1 cellular context compared by ENCODE assay signal in the genomic region with DNA sequence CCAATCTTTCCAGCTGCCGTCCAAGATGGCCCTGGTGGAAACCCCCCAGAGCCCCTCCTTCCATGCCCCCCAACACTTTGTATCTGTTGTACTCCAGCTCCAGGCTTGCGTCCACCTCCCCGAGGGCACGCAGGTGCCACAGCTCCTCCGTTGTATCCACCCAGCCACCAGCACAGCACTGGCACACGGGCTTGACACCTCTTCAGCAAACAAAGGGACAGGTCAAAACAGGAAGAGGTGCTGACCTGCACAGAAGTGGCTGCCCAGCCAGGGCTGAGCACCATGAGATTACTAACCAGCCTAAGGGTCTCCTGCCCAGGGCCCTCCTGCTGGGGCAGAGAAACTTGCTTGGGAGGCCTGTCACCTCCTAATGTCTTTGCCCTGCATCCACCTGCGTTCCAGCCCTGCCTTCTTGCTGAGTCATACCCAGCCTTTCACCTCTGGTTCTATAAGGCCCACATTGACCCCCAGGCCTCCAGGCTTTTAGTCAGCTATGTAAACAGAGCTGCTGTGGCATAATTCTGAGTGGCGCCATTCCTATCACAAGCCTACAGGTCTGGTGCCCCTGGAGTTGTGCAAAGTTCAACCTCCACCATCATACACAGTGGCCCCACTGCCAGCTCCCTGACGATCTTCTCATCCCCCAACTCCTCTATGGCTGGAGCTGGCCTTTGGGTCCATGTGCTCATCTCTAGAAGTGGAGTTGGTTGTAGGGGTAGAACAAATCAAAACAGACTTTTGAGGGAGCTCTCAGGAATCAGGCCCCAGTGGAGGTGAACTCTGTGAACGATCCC.
TF ChIP-seq lines count a peak whose summit lies in the region.

No MANE protein-coding gene starts in this region.

TF ChIP-seq in HepG2, 621 proteins besides CTCF, POLR2A, EP300 and RAD21 (continued from another document and continues in another):
- TF ChIP-seq ZNF281 (CRISPR knock-in tag; IDR thresholded peaks at IDR 0.05; ENCODE audit: borderline replicate concordance) (peak; percentile 83), ZNF44 (CRISPR knock-in tag; IDR thresholded peaks at IDR 0.05) (no peak), ZNF468 (CRISPR knock-in tag; IDR thresholded peaks at IDR 0.05) (no peak), ZNF10 (CRISPR knock-in tag; IDR thresholded peaks at IDR 0.05; ENCODE audit: borderline replicate concordance, low read depth) (no peak), ZNF7 (CRISPR knock-in tag; IDR thresholded peaks at IDR 0.05) (no peak; the same call in 1 of the 2 replicates), ZNF639 (CRISPR knock-in tag; conservative IDR thresholded peaks at IDR 0.05) (no peak), ZNF546 (CRISPR knock-in tag; conservative IDR thresholded peaks at IDR 0.05) (no peak), HMGXB3 (CRISPR knock-in tag; IDR thresholded peaks at IDR 0.05; ENCODE audit: borderline replicate concordance) (peak; percentile 85), ZNF484 (CRISPR knock-in tag; IDR thresholded peaks at IDR 0.05; ENCODE audit: borderline replicate concordance, low read depth) (no peak), KLF6 (CRISPR knock-in tag; IDR thresholded peaks at IDR 0.05) (peak; percentile 59; the same call in 1 of the 2 replicates), SNAPC4 (CRISPR knock-in tag; IDR thresholded peaks at IDR 0.05) (no peak), ZNF383 (CRISPR knock-in tag; IDR thresholded peaks at IDR 0.05; ENCODE audit: borderline replicate concordance) (0 out of 2 replicates have a peak, but pooled peaks have one; percentile 71), NR2C2 (CRISPR knock-in tag; IDR thresholded peaks at IDR 0.05; ENCODE audit: borderline replicate concordance) (peak; percentile 92), PRPF4 (IDR thresholded peaks at IDR 0.05; ENCODE audit: low read depth, low read length, poor library complexity, severe bottlenecking) (no peak), ZNF260 (CRISPR knock-in tag; IDR thresholded peaks at IDR 0.05; ENCODE audit: borderline replicate concordance, low read depth) (no peak), PATZ1 (CRISPR knock-in tag; IDR thresholded peaks at IDR 0.05) (peak; percentile 97), GPN1 (CRISPR knock-in tag; IDR thresholded peaks at IDR 0.05; ENCODE audit: borderline replicate concordance) (no peak), ZBTB38 (CRISPR knock-in tag; IDR thresholded peaks at IDR 0.05) (peak; percentile 41; the same call in 1 of the 2 replicates), ZEB1 (IDR thresholded peaks at IDR 0.05; ENCODE audit: insufficient replicate concordance, low read depth) (peak; percentile 88), ASH2L (IDR thresholded peaks at IDR 0.05; ENCODE audit: insufficient read length, low read depth, low read length) (peak; percentile 81), PHF8 (CRISPR knock-in tag; IDR thresholded peaks at IDR 0.05) (no peak), ZNF496 (CRISPR knock-in tag; IDR thresholded peaks at IDR 0.05; ENCODE audit: insufficient replicate concordance) (no peak), SRSF4 (IDR thresholded peaks at IDR 0.05; ENCODE audit: low read depth, low read length, poor library complexity, severe bottlenecking) (no peak), HMG20A (CRISPR knock-in tag; IDR thresholded peaks at IDR 0.05; ENCODE audit: borderline replicate concordance) (peak; percentile 86), MAFK (conservative IDR thresholded peaks at IDR 0.05 in 1 of 2, IDR thresholded peaks at IDR 0.05 in 1 of 2; ENCODE audit: low read length in 2 of 2) (peak; percentile 91 to 98), REL (CRISPR knock-in tag; conservative IDR thresholded peaks at IDR 0.05) (no peak; the same call in 1 of the 2 replicates), SMARCC2 (IDR thresholded peaks at IDR 0.05) (0 out of 2 replicates have a peak, but pooled peaks have one; percentile 34), REPIN1 (CRISPR knock-in tag; IDR thresholded peaks at IDR 0.05; ENCODE audit: borderline replicate concordance, low read depth) (peak; percentile 89; the same call in 1 of the 2 replicates), CHCHD3 (CRISPR knock-in tag; IDR thresholded peaks at IDR 0.05) (no peak)
- TF ChIP-seq, protein P1, sequence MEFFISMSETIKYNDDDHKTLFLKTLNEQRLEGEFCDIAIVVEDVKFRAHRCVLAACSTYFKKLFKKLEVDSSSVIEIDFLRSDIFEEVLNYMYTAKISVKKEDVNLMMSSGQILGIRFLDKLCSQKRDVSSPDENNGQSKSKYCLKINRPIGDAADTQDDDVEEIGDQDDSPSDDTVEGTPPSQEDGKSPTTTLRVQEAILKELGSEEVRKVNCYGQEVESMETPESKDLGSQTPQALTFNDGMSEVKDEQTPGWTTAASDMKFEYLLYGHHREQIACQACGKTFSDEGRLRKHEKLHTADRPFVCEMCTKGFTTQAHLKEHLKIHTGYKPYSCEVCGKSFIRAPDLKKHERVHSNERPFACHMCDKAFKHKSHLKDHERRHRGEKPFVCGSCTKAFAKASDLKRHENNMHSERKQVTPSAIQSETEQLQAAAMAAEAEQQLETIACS (CRISPR knock-in tag; IDR thresholded peaks at IDR 0.05) = no peak
- TF ChIP-seq, protein P2, sequence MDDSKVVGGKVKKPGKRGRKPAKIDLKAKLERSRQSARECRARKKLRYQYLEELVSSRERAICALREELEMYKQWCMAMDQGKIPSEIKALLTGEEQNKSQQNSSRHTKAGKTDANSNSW (CRISPR knock-in tag; IDR thresholded peaks at IDR 0.05; ENCODE audit: borderline replicate concordance) = no peak
- TF ChIP-seq, protein P3, sequence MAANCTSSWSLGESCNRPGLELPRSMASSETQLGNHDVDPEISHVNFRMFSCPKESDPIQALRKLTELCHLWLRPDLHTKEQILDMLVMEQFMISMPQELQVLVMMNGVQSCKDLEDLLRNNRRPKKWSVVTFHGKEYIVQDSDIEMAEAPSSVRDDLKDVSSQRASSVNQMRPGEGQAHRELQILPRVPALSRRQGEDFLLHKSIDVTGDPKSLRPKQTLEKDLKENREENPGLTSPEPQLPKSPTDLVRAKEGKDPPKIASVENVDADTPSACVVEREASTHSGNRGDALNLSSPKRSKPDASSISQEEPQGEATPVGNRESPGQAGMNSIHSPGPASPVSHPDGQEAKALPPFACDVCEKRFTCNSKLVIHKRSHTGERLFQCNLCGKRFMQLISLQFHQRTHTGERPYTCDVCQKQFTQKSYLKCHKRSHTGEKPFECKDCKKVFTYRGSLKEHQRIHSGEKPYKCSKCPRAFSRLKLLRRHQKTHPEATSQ (CRISPR knock-in tag; IDR thresholded peaks at IDR 0.05; ENCODE audit: borderline replicate concordance) = no peak; the same call in 1 of the 2 replicates
- TF ChIP-seq, protein P4, sequence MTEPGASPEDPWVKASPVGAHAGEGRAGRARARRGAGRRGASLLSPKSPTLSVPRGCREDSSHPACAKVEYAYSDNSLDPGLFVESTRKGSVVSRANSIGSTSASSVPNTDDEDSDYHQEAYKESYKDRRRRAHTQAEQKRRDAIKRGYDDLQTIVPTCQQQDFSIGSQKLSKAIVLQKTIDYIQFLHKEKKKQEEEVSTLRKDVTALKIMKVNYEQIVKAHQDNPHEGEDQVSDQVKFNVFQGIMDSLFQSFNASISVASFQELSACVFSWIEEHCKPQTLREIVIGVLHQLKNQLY (CRISPR knock-in tag; IDR thresholded peaks at IDR 0.05) = peak; percentile 81
